Comparison of ENCODE assay signal across 13 cellular contexts in genomic region chr1:239247299-239247698, GRCh38.
"Had no signal": no experiment of that assay in that cellular context is flagged by ENCODE, and none has a peak within 500 bp of the region (broad histone marks: within the 10 kb centered on the region; RNA-seq: fewer than 3 reads in every experiment).

No MANE protein-coding gene starts in this region.

- H3K9me3 Mint-ChIP-seq: mesothelial cell of epicardium; neural progenitor cell; stimulated activated naive CD8-positive, alpha-beta T cell treated with anti-CD3 and anti-CD28 coated beads, Interleukin-15, amount 100 ng/mL, for 72 hours had no signal

- H3K27me3 ChIP-seq: colonic mucosa, neural progenitor cell had no signal

- DNase-seq: activated effector memory CD4-positive, alpha-beta T cell treated with anti-CD3 and anti-CD28 coated beads, Interleukin-2, amount 50 U/mL, for 16 hours; activated naive CD8-positive, alpha-beta T cell treated with anti-CD3 and anti-CD28 coated beads for 36 hours; activated T-cell treated with anti-CD3 and anti-CD28 coated beads, Interleukin-2, amount 50 U/mL, for 1 hour; aorta; colonic mucosa; hypothalamus; retina; stimulated activated CD4-positive, alpha-beta T cell treated with anti-CD3 and anti-CD28 coated beads, Interleukin-4, amount 100 ng/mL, for 4 hours; stimulated activated naive CD8-positive, alpha-beta T cell treated with anti-CD3 and anti-CD28 coated beads, Interleukin-15, amount 100 ng/mL, for 72 hours; T-helper 17 cell had no signal

- H3K36me3 ChIP-seq: colonic mucosa, neural progenitor cell had no signal

- H3K4me1 Mint-ChIP-seq: activated naive CD8-positive, alpha-beta T cell treated with anti-CD3 and anti-CD28 coated beads for 36 hours; mesothelial cell of epicardium; stimulated activated naive CD8-positive, alpha-beta T cell treated with anti-CD3 and anti-CD28 coated beads, Interleukin-15, amount 100 ng/mL, for 72 hours; T-helper 17 cell had no signal

- H3K9ac ChIP-seq: neural progenitor cell had no signal

- H3K4me1 ChIP-seq: colonic mucosa had no signal

- H3K36me3 Mint-ChIP-seq: activated naive CD8-positive, alpha-beta T cell treated with anti-CD3 and anti-CD28 coated beads for 36 hours; mesothelial cell of epicardium; neural progenitor cell had no signal

- H3K27ac ChIP-seq: colonic mucosa, neural progenitor cell had no signal

- H3K27ac Mint-ChIP-seq: activated naive CD8-positive, alpha-beta T cell treated with anti-CD3 and anti-CD28 coated beads for 36 hours; mesothelial cell of epicardium; neural progenitor cell; stimulated activated naive CD8-positive, alpha-beta T cell treated with anti-CD3 and anti-CD28 coated beads, Interleukin-15, amount 100 ng/mL, for 72 hours; T-helper 17 cell had no signal

- H3K9me3 ChIP-seq: colonic mucosa had no signal

- H3K27me3 Mint-ChIP-seq: activated naive CD8-positive, alpha-beta T cell treated with anti-CD3 and anti-CD28 coated beads for 36 hours; stimulated activated naive CD8-positive, alpha-beta T cell treated with anti-CD3 and anti-CD28 coated beads, Interleukin-15, amount 100 ng/mL, for 72 hours; T-helper 17 cell had no signal

- H2AFZ ChIP-seq: neural progenitor cell had no signal

- H3K4me3 Mint-ChIP-seq: activated naive CD8-positive, alpha-beta T cell treated with anti-CD3 and anti-CD28 coated beads for 36 hours; mesothelial cell of epicardium; neural progenitor cell; stimulated activated naive CD8-positive, alpha-beta T cell treated with anti-CD3 and anti-CD28 coated beads, Interleukin-15, amount 100 ng/mL, for 72 hours; T-helper 17 cell had no signal

- H3K4me3 ChIP-seq: colonic mucosa, neural progenitor cell had no signal

- ATAC-seq: activated CD4-positive, CD25-positive, alpha-beta regulatory T cell treated with anti-CD3 and anti-CD28 coated beads, Interleukin-2, amount 50 U/mL, for 24 hours; stimulated activated naive CD8-positive, alpha-beta T cell treated with anti-CD3 and anti-CD28 coated beads, Interleukin-15, amount 100 ng/mL, for 72 hours; T-helper 17 cell had no signal

- H3K4me2 ChIP-seq: neural progenitor cell had no signal
